1 cellular context compared by ENCODE assay signal in genomic region chr15:40405501-40406381, GRCh38.
A peak's percentile ranks its signal among the peaks of the same experiment; 100 is the strongest.
TF ChIP-seq lines count a peak whose summit lies in the region.

IVD (plus strand) TSS chr15:40405795; CDS start chr15:40405828, 33 bp downstream.

TF ChIP-seq in HEK293, 187 proteins besides CTCF, POLR2A, EP300 and RAD21 (continued from another document):
- TF ChIP-seq ZNF518A (tag by site-specific recombination; conservative IDR thresholded peaks at IDR 0.05; ENCODE audit: low read depth), result no peak
- peak; percentile 45; the same call in 1 of the 2 replicates for TF ChIP-seq HIC1 (tag by site-specific recombination; IDR thresholded peaks at IDR 0.05)
- TF ChIP-seq YY1 (tag by site-specific recombination; IDR thresholded peaks at IDR 0.05), result peak; percentile 77
- TF ChIP-seq ZNF10 (tag by site-specific recombination; IDR thresholded peaks at IDR 0.05), result no peak
- 0 out of 2 replicates have a peak, but pooled peaks have one; percentile 51 for TF ChIP-seq ZSCAN30 (tag by site-specific recombination; IDR thresholded peaks at IDR 0.05)
- no peak for TF ChIP-seq ZNF473 (tag by site-specific recombination; IDR thresholded peaks at IDR 0.05)
- TF ChIP-seq ZNF280D (tag by site-specific recombination; IDR thresholded peaks at IDR 0.05), result no peak
- 0 out of 2 replicates have a peak, but pooled peaks have one; percentile 52 for TF ChIP-seq ZFP37 (tag by site-specific recombination; IDR thresholded peaks at IDR 0.05)
- TF ChIP-seq ZBTB10 (tag by site-specific recombination; IDR thresholded peaks at IDR 0.05), result no peak
- TF ChIP-seq ZNF26 (tag by site-specific recombination; IDR thresholded peaks at IDR 0.05), result no peak
- peak; percentile 57 for TF ChIP-seq ZXDB (tag by site-specific recombination; IDR thresholded peaks at IDR 0.05)
- no peak for TF ChIP-seq KLF9 (tag by site-specific recombination; IDR thresholded peaks at IDR 0.05; ENCODE audit: low read depth)
- peak; percentile 55 for TF ChIP-seq ZFHX2 (tag by site-specific recombination; conservative IDR thresholded peaks at IDR 0.05)
- peak; percentile 43; the same call in 1 of the 2 replicates for TF ChIP-seq GLIS2 (tag by site-specific recombination; IDR thresholded peaks at IDR 0.05)
- 0 out of 2 replicates have a peak, but pooled peaks have one; percentile 34 for TF ChIP-seq ZNF324 (tag by site-specific recombination; IDR thresholded peaks at IDR 0.05)
- TF ChIP-seq ZIC2 (tag by site-specific recombination; IDR thresholded peaks at IDR 0.05), result no peak
- TF ChIP-seq ZBTB48 (tag by site-specific recombination; IDR thresholded peaks at IDR 0.05), result peak; percentile 83
- TF ChIP-seq ZNF341 (tag by site-specific recombination; IDR thresholded peaks at IDR 0.05; ENCODE audit: low read depth), result no peak
- peak; percentile 16; the same call in 1 of the 2 replicates for TF ChIP-seq KLF17 (tag by site-specific recombination; IDR thresholded peaks at IDR 0.05)
- TF ChIP-seq KLF16 (tag by site-specific recombination; IDR thresholded peaks at IDR 0.05), result peak; percentile 66; the same call in 1 of the 2 replicates
- TF ChIP-seq SALL2 (tag by site-specific recombination; IDR thresholded peaks at IDR 0.05; ENCODE audit: borderline replicate concordance), result no peak
- peak; percentile 59; the same call in 1 of the 2 replicates for TF ChIP-seq ZNF335 (tag by site-specific recombination; conservative IDR thresholded peaks at IDR 0.05)
- 0 out of 2 replicates have a peak, but pooled peaks have one; percentile 29 for TF ChIP-seq YY2 (tag by site-specific recombination; IDR thresholded peaks at IDR 0.05)
- peak; percentile 75; the same call in 1 of the 2 replicates for TF ChIP-seq PBX3 (CRISPR knock-in tag; IDR thresholded peaks at IDR 0.05)
- peak; percentile 23; the same call in 1 of the 2 replicates for TF ChIP-seq KLF8 (tag by site-specific recombination; IDR thresholded peaks at IDR 0.05)
- TF ChIP-seq ZBTB26 (tag by site-specific recombination; optimal IDR thresholded peaks at IDR 0.05), result peak; percentile 27
